9 cellular contexts compared by ENCODE assay signal in the genomic region with DNA sequence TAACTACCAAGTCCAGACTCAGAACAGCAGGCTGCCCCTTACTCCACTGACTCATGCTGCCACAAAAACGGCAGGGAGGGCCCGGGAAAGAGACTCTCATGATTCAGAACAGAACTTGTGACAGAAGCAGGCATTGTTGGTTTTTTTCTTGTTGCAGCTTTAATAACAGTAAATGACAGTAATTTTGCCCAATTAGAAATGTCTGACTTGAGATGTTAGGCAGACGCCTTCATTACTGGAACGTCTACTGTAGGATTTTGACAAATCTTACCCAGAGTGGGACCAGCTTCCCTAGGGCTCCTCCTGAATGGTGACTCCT.
A peak's percentile ranks its signal among the peaks of the same experiment; 100 is the strongest.
DNase-seq lines count a peak whose midpoint lies in the region; ATAC-seq and TF ChIP-seq lines count a peak whose summit lies in the region.
"Had no signal": no experiment of that assay in that cellular context is flagged by ENCODE, and none has a peak within 500 bp of the region (broad histone marks: within the 10 kb centered on the region; RNA-seq: fewer than 3 reads in every experiment).

No MANE protein-coding gene starts in this region.

- TF ChIP-seq CTCF in fibroblast of villous mesenchyme (IDR thresholded peaks at IDR 0.05; ENCODE audit: insufficient read depth, low read depth, low read length) (no peak), GM13976 (IDR thresholded peaks at IDR 0.05; ENCODE audit: borderline replicate concordance, control extremely low read depth, extremely low read depth, insufficient read depth, missing control alignments) (no peak)

- H4K20me1 ChIP-seq in GM23248 (ENCODE audit: insufficient read depth), result no peaks in the 10 kb centered on the region

- H3K4me2 ChIP-seq in GM23248 (ENCODE audit: unreplicated experiment), result peak overlapping the region; percentile 82

- in situ Hi-C loops in GM23248 (cut with MboI), result no loop called here
- in situ Hi-C loops in GM13976 (cut with MboI; ENCODE audit: low sequenced_read_pairs, unreplicated experiment), result no loop called here

- peak overlapping the region; percentile 64 for H3K9ac ChIP-seq in GM23248

- H3K4me1 ChIP-seq in GM23248 (ENCODE audit: insufficient read depth), result peaks cover 24% of the 10 kb centered on the region

- peak overlapping the region; percentile 31; the same call in 1 of the 2 replicates for H3K4me3 ChIP-seq in GM23248
- no peak overlapping the region for H3K4me3 ChIP-seq in fibroblast of villous mesenchyme (ENCODE audit: low read depth, low read length)
- H3K4me3 ChIP-seq in skin epidermis, result peak overlapping the region in 1 of 7 experiments; percentile 9

- H3K9me3 ChIP-seq in GM23248 (ENCODE audit: low read depth), result no peaks in the 10 kb centered on the region

- DNase-seq in GM23248 (peak; percentile 97), T1000 (lab: John Stamatoyannopoulos, UW) (peak; percentile 40), fibroblast of villous mesenchyme (ENCODE audit: low read depth) (peak; percentile 90), GM13976 (ENCODE audit: low spot score) (no peak), NCI-H187 (lab: John Stamatoyannopoulos, UW) (no peak)
- DNase-seq in activated CD4-positive, alpha-beta T cell treated with anti-CD3 and anti-CD28 coated beads, Interleukin-2, amount 50 U/mL, for 4 hours, result no peak
- DNase-seq: left cardiac atrium had no signal

- H2AFZ ChIP-seq in GM23248, result peak overlapping the region; percentile 45; the same call in 1 of the 2 replicates

- H3K36me3 ChIP-seq in GM23248 (ENCODE audit: low read depth), result no peaks in the 10 kb centered on the region

- 0 to 3% methylated on average over 4 of the region's 4 CpGs for WGBS in GM23248 (ENCODE audit: low coverage in 1 of 2, low lambda C conversion rate in 2 of 2, missing lambda C conversion rate in 2 of 2), 2 experiments

- no peak for ATAC-seq in activated CD4-positive, CD25-positive, alpha-beta regulatory T cell treated with anti-CD3 and anti-CD28 coated beads, Interleukin-2, amount 50 U/mL, for 24 hours

- H3F3A ChIP-seq in GM23248 (ENCODE audit: insufficient read depth), result peaks cover 29% of the 10 kb centered on the region

- no peaks in the 10 kb centered on the region for H3K27me3 ChIP-seq in GM23248 (replicated peaks; ENCODE audit: insufficient read depth)

- no peaks in the 10 kb centered on the region for H3K9me2 ChIP-seq in GM23248 (ENCODE audit: insufficient read depth)

- H3K27ac ChIP-seq in GM23248, result peak overlapping the region; percentile 88
- peak overlapping the region in 19 of 21 experiments; percentile 18 to 81 (median 70) for H3K27ac ChIP-seq in skin epidermis

- H3K79me2 ChIP-seq in GM23248 (ENCODE audit: insufficient read depth), result peaks cover 36% of the 10 kb centered on the region; the same call in 1 of the 2 replicates

Comparison
In these comparisons a context has a peak if more than half of its experiments do, and no peak if none do; other contexts are left out.
1. DNase-seq: peak in GM23248 (single experiment), T1000 (single experiment) and fibroblast of villous mesenchyme (single experiment); none in GM13976 (single experiment), activated CD4-positive, alpha-beta T cell treated with anti-CD3 and anti-CD28 coated beads, Interleukin-2, amount 50 U/mL, for 4 hours (0 of 2) and NCI-H187 (0 of 2).